In the genomic region with DNA sequence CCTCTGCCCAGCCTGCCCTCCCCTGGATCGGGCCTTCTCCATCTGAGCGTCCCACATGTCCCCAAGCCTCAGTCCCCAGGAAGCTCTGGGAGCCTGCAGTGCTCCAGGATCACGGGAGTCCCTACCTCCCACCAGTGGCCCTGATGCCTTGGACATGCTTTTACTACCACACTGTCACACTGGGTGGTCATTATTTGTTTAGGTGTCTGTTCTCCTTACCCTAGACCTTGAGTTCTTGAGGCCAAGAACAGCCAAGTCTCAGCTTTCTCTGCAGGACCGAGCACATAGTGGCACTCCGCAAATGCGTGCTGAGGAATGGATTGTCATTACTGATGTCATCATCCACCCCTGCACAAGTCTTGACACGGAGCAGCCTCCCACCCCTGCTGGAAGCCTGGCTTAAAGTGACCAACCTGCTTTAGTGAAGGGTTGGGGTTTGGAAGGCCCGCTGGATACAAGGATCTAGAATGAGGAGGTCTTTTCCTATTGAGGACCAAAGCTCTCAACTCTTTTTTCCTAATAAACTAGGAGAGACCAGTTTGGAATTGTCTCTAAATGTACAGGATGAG, we compare ENCODE assay signal across 27 cellular contexts.
"Had no signal": no experiment of that assay in that cellular context is flagged by ENCODE, and none has a peak within 500 bp of the region (broad histone marks: within the 10 kb centered on the region; RNA-seq: fewer than 3 reads in every experiment).

No MANE protein-coding gene starts in this region.

- H2AFZ ChIP-seq: neural progenitor cell had no signal

- FAIRE-seq: pancreas, small intestine, urothelium cell line had no signal

- H3K27me3 Mint-ChIP-seq: progenitor cell of endocrine pancreas had no signal

- H3K9me3 ChIP-seq: pancreas, psoas muscle, right lobe of liver, sigmoid colon, stomach, thoracic aorta, thyroid gland, tibial nerve, upper lobe of left lung, vagina had no signal

- DNase-seq: natural killer cell; occipital lobe; pancreas; psoas muscle; right cardiac atrium; right lobe of liver; sigmoid colon; small intestine; stimulated activated CD4-positive, alpha-beta T cell treated with anti-CD3 and anti-CD28 coated beads, Interleukin-15, amount 100 ng/mL, for 24 hours; stimulated activated CD4-positive, alpha-beta T cell treated with anti-CD3 and anti-CD28 coated beads, Interleukin-2, amount 100 ng/mL, for 24 hours; stimulated activated CD4-positive, alpha-beta T cell treated with anti-CD3 and anti-CD28 coated beads, Interleukin-2, amount 100 ng/mL, for 48 hours; stimulated activated CD4-positive, alpha-beta T cell treated with anti-CD3 and anti-CD28 coated beads, Interleukin-4, amount 100 ng/mL, for 24 hours; stimulated activated naive B cell treated with anti-CD40 and anti-IgM and Interleukin-4, amounts not matched to agents 10 μg/mL and 1 μg/mL and 100 μg/mL, for 72 hours; stimulated activated naive CD4-positive, alpha-beta T cell treated with Interleukin-2 at 50 U/mL for 16 hours; stomach; thyroid gland; trophoblast cell; upper lobe of left lung had no signal

- H3K27ac ChIP-seq: neural progenitor cell, pancreas, psoas muscle, right lobe of liver, sigmoid colon, stomach, thoracic aorta, thyroid gland, tibial nerve, upper lobe of left lung, vagina had no signal

- H3K36me3 ChIP-seq: neural progenitor cell, pancreas, right lobe of liver, sigmoid colon, stomach, thoracic aorta, thyroid gland, tibial nerve, upper lobe of left lung, vagina had no signal

- H3K27me3 ChIP-seq: neural progenitor cell, right lobe of liver, thyroid gland, upper lobe of left lung, vagina had no signal

- H3K4me1 Mint-ChIP-seq: nephron, neural progenitor cell had no signal

- H3K27ac Mint-ChIP-seq: natural killer cell; nephron; neural progenitor cell; progenitor cell of endocrine pancreas; stimulated activated effector memory CD8-positive, alpha-beta T cell treated with anti-CD3 and anti-CD28 coated beads, Interleukin-12 subunit alpha, Interleukin-12 subunit beta, amount 100 ng/mL, for 72 hours; stimulated activated naive B cell treated with anti-CD40 and anti-IgM and Interleukin-4, amounts not matched to agents 10 μg/mL and 1 μg/mL and 100 μg/mL, for 72 hours; stimulated activated naive CD8-positive, alpha-beta T cell treated with anti-CD3 and anti-CD28 coated beads, Interleukin-15, Interleukin-2, amounts not matched to agents 100 ng/mL and 50 ng/mL, for 24 hours had no signal

- H3K4me3 Mint-ChIP-seq: natural killer cell; nephron; neural progenitor cell; stimulated activated effector memory CD8-positive, alpha-beta T cell treated with anti-CD3 and anti-CD28 coated beads, Interleukin-12 subunit alpha, Interleukin-12 subunit beta, amount 100 ng/mL, for 72 hours; stimulated activated naive B cell treated with anti-CD40 and anti-IgM and Interleukin-4, amounts not matched to agents 10 μg/mL and 1 μg/mL and 100 μg/mL, for 72 hours; stimulated activated naive CD8-positive, alpha-beta T cell treated with anti-CD3 and anti-CD28 coated beads, Interleukin-15, Interleukin-2, amounts not matched to agents 100 ng/mL and 50 ng/mL, for 24 hours had no signal

- H3K9ac ChIP-seq: neural progenitor cell had no signal

- H3K4me1 ChIP-seq: neural progenitor cell, pancreas, psoas muscle, right lobe of liver, sigmoid colon, stomach, thyroid gland, upper lobe of left lung, vagina had no signal

- ATAC-seq: natural killer cell; pancreas; psoas muscle; right cardiac atrium; right lobe of liver; stimulated activated effector memory CD8-positive, alpha-beta T cell treated with anti-CD3 and anti-CD28 coated beads, Interleukin-12 subunit alpha, Interleukin-12 subunit beta, amount 100 ng/mL, for 72 hours; stimulated activated naive B cell treated with anti-CD40 and anti-IgM and Interleukin-4, amounts not matched to agents 10 μg/mL and 1 μg/mL and 100 μg/mL, for 72 hours had no signal

- H3K4me3 ChIP-seq: neural progenitor cell, pancreas, psoas muscle, right lobe of liver, sigmoid colon, stomach, thoracic aorta, thyroid gland, tibial nerve, upper lobe of left lung, vagina had no signal

- H3K4me2 ChIP-seq: neural progenitor cell had no signal

- H3K9me3 Mint-ChIP-seq: natural killer cell; nephron; neural progenitor cell; stimulated activated effector memory CD8-positive, alpha-beta T cell treated with anti-CD3 and anti-CD28 coated beads, Interleukin-12 subunit alpha, Interleukin-12 subunit beta, amount 100 ng/mL, for 72 hours; stimulated activated naive B cell treated with anti-CD40 and anti-IgM and Interleukin-4, amounts not matched to agents 10 μg/mL and 1 μg/mL and 100 μg/mL, for 72 hours; stimulated activated naive CD8-positive, alpha-beta T cell treated with anti-CD3 and anti-CD28 coated beads, Interleukin-15, Interleukin-2, amounts not matched to agents 100 ng/mL and 50 ng/mL, for 24 hours had no signal

- H3K36me3 Mint-ChIP-seq: natural killer cell; neural progenitor cell; stimulated activated effector memory CD8-positive, alpha-beta T cell treated with anti-CD3 and anti-CD28 coated beads, Interleukin-12 subunit alpha, Interleukin-12 subunit beta, amount 100 ng/mL, for 72 hours had no signal
